1 cellular context compared by ENCODE assay signal in genomic region chr16:1816396-1817275, GRCh38.
TF ChIP-seq lines count a peak whose summit lies in the region.

No MANE protein-coding gene starts in this region.

TF ChIP-seq in K562, 482 proteins besides CTCF, POLR2A, EP300 and RAD21:
- TF ChIP-seq NCOA1 (IDR thresholded peaks at IDR 0.05; ENCODE audit: low read depth) (no peak), RB1 (IDR thresholded peaks at IDR 0.05; ENCODE audit: low read depth) (no peak), POLR2G (IDR thresholded peaks at IDR 0.05; ENCODE audit: low read depth, low read length) (no peak; the same call in 1 of the 2 replicates), ZBTB9 (CRISPR knock-in tag; IDR thresholded peaks at IDR 0.05) (peak; percentile 76)
